10 cellular contexts compared by ENCODE assay signal in the genomic region with DNA sequence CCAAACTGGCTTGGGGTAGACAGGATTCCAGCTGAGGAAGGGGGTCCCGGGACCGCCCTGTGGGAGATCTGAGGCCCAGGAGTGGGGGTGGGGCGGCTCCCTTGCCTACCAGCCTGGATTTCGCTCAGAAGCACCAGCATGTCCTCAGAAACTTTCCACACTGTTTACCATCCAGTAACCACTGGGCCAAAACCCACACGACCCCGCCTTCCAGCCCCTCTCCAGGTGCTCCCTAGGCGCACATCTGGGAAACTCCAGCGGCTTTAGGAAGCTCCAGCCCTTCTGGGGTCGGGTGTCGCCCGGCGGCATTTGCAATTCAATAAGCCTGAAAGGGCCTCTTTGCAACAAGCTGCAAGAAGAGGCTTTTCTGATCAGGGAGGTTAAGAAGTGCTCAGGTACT. TPM values are rescaled to one million over a fixed set of nuclear protein-coding genes. Genes with fewer than 3 reads are reported as not detected.
DNase-seq lines count a peak whose midpoint lies in the region; ATAC-seq and TF ChIP-seq lines count a peak whose summit lies in the region.
"Had no signal": no experiment of that assay in that cellular context is flagged by ENCODE, and none has a peak within 500 bp of the region (broad histone marks: within the 10 kb centered on the region; RNA-seq: fewer than 3 reads in every experiment).

No MANE protein-coding gene starts in this region.

- in situ Hi-C loops in KBM-7 (cut with MboI; ENCODE audit: low pct_unique_long_range_greater_than_20kb, low sequenced_read_pairs): no loop called here

- H3K4me1 ChIP-seq in RWPE2 (ENCODE audit: insufficient read depth, poor library complexity, severe bottlenecking) (peaks cover 56% of the 10 kb centered on the region), iPS-15b (ENCODE audit: control insufficient read depth, insufficient read depth, low read length) (peaks cover 28% of the 10 kb centered on the region)

- peak overlapping the region; percentile 94 for H3K27ac ChIP-seq in RWPE2 (ENCODE audit: poor library complexity, severe bottlenecking)

- no peak for ATAC-seq in RWPE2 (ENCODE audit: low read depth)
- ATAC-seq in HG03039 (IDR thresholded peaks at IDR 0.05; ENCODE audit: unreplicated experiment): no peak
- ATAC-seq: HCT116 had no signal

- H3K27me3 ChIP-seq in H7 (ENCODE audit: control insufficient read depth, insufficient read depth, low read length): peaks cover 60% of the 10 kb centered on the region
- no peaks in the 10 kb centered on the region for H3K27me3 ChIP-seq in RWPE2 (ENCODE audit: insufficient read depth, poor library complexity, severe bottlenecking)
- peaks cover 61% of the 10 kb centered on the region for H3K27me3 ChIP-seq in iPS-15b (ENCODE audit: control insufficient read depth, insufficient read depth, low read length)

- DNase-seq in H7: peak; percentile 91
- no peak for DNase-seq in RWPE2 (ENCODE audit: low spot score)
- no peak for DNase-seq in retinal pigment epithelial cell (ENCODE audit: low read depth)
- no peak for DNase-seq in SW480 (ENCODE audit: low spot score)
- no peak for DNase-seq in KBM-7
- DNase-seq: activated CD8-positive, alpha-beta memory T cell treated with anti-CD3 and anti-CD28 coated beads, Interleukin-2, amount 50 U/mL, for 4 hours had no signal

- no peak for TF ChIP-seq CTCF in RWPE2 (IDR thresholded peaks at IDR 0.05; ENCODE audit: poor library complexity, severe bottlenecking)
- no peak for TF ChIP-seq CTCF in retinal pigment epithelial cell (conservative IDR thresholded peaks at IDR 0.05; ENCODE audit: low read depth, low read length)

- no peaks in the 10 kb centered on the region for H3K36me3 ChIP-seq in H7 (replicated peaks; ENCODE audit: control insufficient read depth, insufficient read depth, low read length)
- peaks cover 30% of the 10 kb centered on the region for H3K36me3 ChIP-seq in RWPE2 (ENCODE audit: low read depth)
- H3K36me3 ChIP-seq in iPS-15b (ENCODE audit: control insufficient read depth, insufficient read depth, low read length): no peaks in the 10 kb centered on the region

- H3K4me3 ChIP-seq in H7 (ENCODE audit: insufficient read depth, low read depth, low read length) (peak overlapping the region; percentile 40), RWPE2 (ENCODE audit: severe bottlenecking) (peak overlapping the region; percentile 87), iPS-15b (ENCODE audit: low read depth, low read length) (peak overlapping the region; percentile 54), retinal pigment epithelial cell (ENCODE audit: low read length) (peak overlapping the region; percentile 32)

- H3K9ac ChIP-seq in iPS-15b (ENCODE audit: low read depth, low read length): no peak overlapping the region

- H3K9me3 ChIP-seq in RWPE2 (ENCODE audit: severe bottlenecking) (no peaks in the 10 kb centered on the region), iPS-15b (ENCODE audit: control insufficient read depth, insufficient read depth, low read length) (no peaks in the 10 kb centered on the region)

RNA-seq across cellular contexts. Expression of a gene that starts 4.6 kb away (rescaled TPM):
- total RNA-seq in H7 (2014; rRNA removed; shearing (Covaris generic)): 10.5 and 11.7 TPM in 2 replicates
- total RNA-seq: myocyte had no signal

Comparison
In these comparisons a context has a peak if more than half of its experiments do, and no peak if none do; other contexts are left out.
1. H3K4me3 ChIP-seq: peak in every context shown above with its lines; median percentile 87 in RWPE2; 54 in iPS-15b; 40 in H7; 32 in retinal pigment epithelial cell.